8 cellular contexts compared by ENCODE assay signal in genomic region chr18:45967007-45967706, GRCh38. TPM values are rescaled to one million over a fixed set of nuclear protein-coding genes. Genes with fewer than 3 reads are reported as not detected.
DNase-seq lines count a peak whose midpoint lies in the region; ATAC-seq and TF ChIP-seq lines count a peak whose summit lies in the region.

Gene EPG5, minus strand, starts transcription at chr18:45967329. Its CDS starts 90 bp downstream, at chr18:45967239.

- H3K27ac ChIP-seq in angular gyrus (ENCODE audit: low read depth, low read length) (peak within 1 kb of the TSS; percentile 17), right atrium auricular region (peak within 1 kb of the TSS; percentile 61 to 82), prostate gland (peak within 1 kb of the TSS; percentile 70 to 76)

- peak; percentile 80 to 90 for DNase-seq in NCI-H187 (lab: John Stamatoyannopoulos, UW)
- peak; percentile 79 to 96 (median 88) for DNase-seq in T-helper 2 cell
- peak; percentile 97 for DNase-seq in right atrium auricular region (ENCODE audit: low spot score)
- peak; percentile 97 for DNase-seq in prostate gland (ENCODE audit: low spot score)
- peak; percentile 95 for DNase-seq in ureter (ENCODE audit: low spot score)

- TF ChIP-seq CTCF in right atrium auricular region (IDR thresholded peaks at IDR 0.05) (no peak), prostate gland (IDR thresholded peaks at IDR 0.05) (no peak)

- peak within 1 kb of the TSS; percentile 80 to 84 for H3K4me3 ChIP-seq in right atrium auricular region
- peak within 1 kb of the TSS; percentile 54 to 91 for H3K4me3 ChIP-seq in prostate gland

- H3K9me3 ChIP-seq in right atrium auricular region = no peaks in the 10 kb centered on the region
- H3K9me3 ChIP-seq in prostate gland = no peaks in the 10 kb centered on the region

- peak; percentile 54 for TF ChIP-seq POLR2A in prostate gland (IDR thresholded peaks at IDR 0.05)

- WGBS in prostate gland = under 1% methylated on average over 50 of the region's 50 CpGs

- H3K4me1 ChIP-seq in right atrium auricular region (peaks cover 0 to 29% of the 10 kb centered on the region in 2 donors), prostate gland (replicated peaks) (peaks cover 5% of the 10 kb centered on the region)

- H3K27me3 ChIP-seq in right atrium auricular region (no peaks in the 10 kb centered on the region), prostate gland (replicated peaks; ENCODE audit: insufficient read depth) (no peaks in the 10 kb centered on the region)

- ATAC-seq in GM18502 (IDR thresholded peaks at IDR 0.05; ENCODE audit: poor library complexity, unreplicated experiment) = peak; percentile 97
- peak; percentile 97 for ATAC-seq in HG02943 (IDR thresholded peaks at IDR 0.05; ENCODE audit: low read depth, unreplicated experiment)

- H3K36me3 ChIP-seq in right atrium auricular region = no peaks in the 10 kb centered on the region
- H3K36me3 ChIP-seq in prostate gland = no peaks in the 10 kb centered on the region

- intact Hi-C loops in prostate gland (cut with DNase I) = no loop called here

RNA-seq across cellular contexts. Expression of gene EPG5, which starts in this region (rescaled TPM):
- 10 to 100 TPM; 25.3 to 33.6 TPM for total RNA-seq in right atrium auricular region
- total RNA-seq in prostate gland = 10 to 100 TPM; 21.5 to 50.3 TPM
- total RNA-seq in ureter = 35.8 TPM

Comparison
In these comparisons a context has a peak if more than half of its experiments do, and no peak if none do; other contexts are left out.
1. Peak in every context shown above with its lines: DNase-seq, ATAC-seq, H3K4me3 ChIP-seq and H3K27ac ChIP-seq.
2. H3K27ac ChIP-seq: peak in every context shown above with its lines; median percentile 73 in prostate gland; 72 in right atrium auricular region; 17 in angular gyrus.